ENCODE assay signal across 3 cellular contexts in genomic region chr9:89802809-89803355, GRCh38.
TF ChIP-seq lines count a peak whose summit lies in the region.

No MANE protein-coding gene starts in this region.

TF ChIP-seq in liver, 16 proteins besides CTCF, POLR2A, EP300 and RAD21:
- TF ChIP-seq RXRA (IDR thresholded peaks at IDR 0.05): peak; percentile 43 to 73
- TF ChIP-seq HNF4A (conservative IDR thresholded peaks at IDR 0.05): peak; percentile 13 to 74
- no peak for TF ChIP-seq GABPA (IDR thresholded peaks at IDR 0.05 in 1 of 2, conservative IDR thresholded peaks at IDR 0.05 in 1 of 2)
- TF ChIP-seq ATF3 (IDR thresholded peaks at IDR 0.05): peak; percentile 84
- TF ChIP-seq SP1 (IDR thresholded peaks at IDR 0.05): peak; percentile 66
- peak; percentile 38 for TF ChIP-seq HNF4G (IDR thresholded peaks at IDR 0.05)
- no peak for TF ChIP-seq TAF1 (conservative IDR thresholded peaks at IDR 0.05)
- TF ChIP-seq JUND (IDR thresholded peaks at IDR 0.05): no peak

TF ChIP-seq in HepG2, 621 proteins besides CTCF, POLR2A, EP300 and RAD21:
- TF ChIP-seq ZBTB34 (CRISPR knock-in tag; IDR thresholded peaks at IDR 0.05) (no peak), ZNF800 (CRISPR knock-in tag; IDR thresholded peaks at IDR 0.05) (no peak), PLSCR1 (CRISPR knock-in tag; IDR thresholded peaks at IDR 0.05; ENCODE audit: borderline replicate concordance) (no peak), NFRKB (IDR thresholded peaks at IDR 0.05) (no peak), CBFB (CRISPR knock-in tag; IDR thresholded peaks at IDR 0.05) (no peak), ZNF274 (CRISPR knock-in tag; IDR thresholded peaks at IDR 0.05) (no peak)

TF ChIP-seq in H1, 55 proteins besides CTCF, POLR2A, EP300 and RAD21:
- TF ChIP-seq SP1 (IDR thresholded peaks at IDR 0.05; ENCODE audit: low read depth, low read length) (no peak), SP4 (IDR thresholded peaks at IDR 0.05; ENCODE audit: low read length) (no peak), JUND (IDR thresholded peaks at IDR 0.05; ENCODE audit: low read length) (no peak), CHD7 (IDR thresholded peaks at IDR 0.05; ENCODE audit: insufficient replicate concordance, low read length) (no peak), SIRT6 (IDR thresholded peaks at IDR 0.05; ENCODE audit: low read length) (no peak), CTBP2 (IDR thresholded peaks at IDR 0.05; ENCODE audit: borderline replicate concordance, insufficient read depth, insufficient read length, low read length) (no peak), HDAC2 (IDR thresholded peaks at IDR 0.05; ENCODE audit: borderline replicate concordance in 1 of 2, low read depth in 2 of 2, low read length in 2 of 2) (no peak), TAF1 (IDR thresholded peaks at IDR 0.05; ENCODE audit: low read depth, low read length) (no peak), ATF2 (IDR thresholded peaks at IDR 0.05; ENCODE audit: low read length) (no peak), MAX (IDR thresholded peaks at IDR 0.05) (no peak), PHF8 (conservative IDR thresholded peaks at IDR 0.05; ENCODE audit: low read depth, low read length) (no peak), SP2 (IDR thresholded peaks at IDR 0.05; ENCODE audit: low read length) (no peak), TEAD4 (IDR thresholded peaks at IDR 0.05; ENCODE audit: low read depth, low read length) (no peak), EZH2 (IDR thresholded peaks at IDR 0.05; ENCODE audit: low read depth, low read length, severe bottlenecking) (no peak), POLR2AphosphoS5 (IDR thresholded peaks at IDR 0.05; ENCODE audit: low read depth, low read length) (no peak)
